33 cellular contexts compared by ENCODE assay signal in the genomic region with DNA sequence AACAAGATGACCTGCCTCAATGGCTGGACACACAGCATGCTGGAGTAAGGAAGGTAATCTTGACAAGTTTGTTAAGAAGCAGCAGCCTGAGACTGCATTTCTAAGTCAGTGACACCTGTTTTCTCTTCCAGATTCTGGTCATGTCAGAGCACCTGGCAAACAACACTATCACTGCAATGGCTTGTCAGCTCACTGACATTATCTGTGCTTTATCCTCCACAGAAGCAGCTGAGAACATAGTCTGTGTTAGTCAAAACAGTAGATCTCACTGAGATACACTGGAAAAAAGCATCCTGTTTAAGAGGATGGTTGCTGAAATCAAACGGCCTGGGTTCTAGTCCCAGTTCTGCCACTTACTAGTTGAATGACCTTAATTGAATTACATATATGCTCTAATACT.
"Had no signal": no experiment of that assay in that cellular context is flagged by ENCODE, and none has a peak within 500 bp of the region (broad histone marks: within the 10 kb centered on the region; RNA-seq: fewer than 3 reads in every experiment).

No MANE protein-coding gene starts in this region.

- H3K4me3 Mint-ChIP-seq: activated B cell treated with CpG ODN at 0.5 μM for 24 hours; activated CD4-positive, alpha-beta memory T cell treated with anti-CD3 and anti-CD28 coated beads for 36 hours; activated CD4-positive, alpha-beta T cell treated with anti-CD3 and anti-CD28 coated beads, Interleukin-2, amount 10 ng/mL, durations not matched to agents 24 days and 14 days; activated CD8-positive, alpha-beta T cell treated with anti-CD3 and anti-CD28 coated beads for 36 hours; activated naive CD4-positive, alpha-beta T cell treated with anti-CD3 and anti-CD28 coated beads, Interleukin-2, amount 10 ng/mL, durations not matched to agents 7 days and 5 days; activated naive CD4-positive, alpha-beta T cell treated with anti-CD3 and anti-CD28 coated beads, Interleukin-2, amount 50 U/mL, for 24 hours; activated naive CD8-positive, alpha-beta T cell; T-helper 2 cell treated with Interferon-gamma antibody and Interleukin-4, amounts not matched to agents 5 μg/mL and 100 μg/mL, for 36 hours had no signal

- H3K36me3 ChIP-seq: adrenal gland, brain microvascular endothelial cell, breast epithelium had no signal

- H3K4me1 ChIP-seq: adrenal gland, body of pancreas, breast epithelium had no signal

- ATAC-seq: activated CD8-positive, alpha-beta T cell treated with anti-CD3 and anti-CD28 coated beads for 36 hours; body of pancreas had no signal

- H3K27me3 Mint-ChIP-seq: activated B cell treated with CpG ODN at 0.5 μM for 24 hours; activated CD4-positive, alpha-beta memory T cell treated with anti-CD3 and anti-CD28 coated beads for 36 hours; activated CD4-positive, alpha-beta T cell treated with anti-CD3 and anti-CD28 coated beads, Interleukin-2, amount 10 ng/mL, durations not matched to agents 24 days and 14 days; activated CD8-positive, alpha-beta T cell treated with anti-CD3 and anti-CD28 coated beads for 36 hours; activated naive CD4-positive, alpha-beta T cell treated with anti-CD3 and anti-CD28 coated beads, Interleukin-2, amount 10 ng/mL, durations not matched to agents 7 days and 5 days; activated naive CD4-positive, alpha-beta T cell treated with anti-CD3 and anti-CD28 coated beads, Interleukin-2, amount 50 U/mL, for 24 hours; activated naive CD8-positive, alpha-beta T cell had no signal

- H3K4me1 Mint-ChIP-seq: activated B cell treated with CpG ODN at 0.5 μM for 24 hours; activated CD4-positive, alpha-beta T cell treated with anti-CD3 and anti-CD28 coated beads, Interleukin-2, amount 10 ng/mL, durations not matched to agents 24 days and 14 days; activated naive CD4-positive, alpha-beta T cell treated with anti-CD3 and anti-CD28 coated beads, Interleukin-2, amount 10 ng/mL, durations not matched to agents 7 days and 5 days; activated naive CD4-positive, alpha-beta T cell treated with anti-CD3 and anti-CD28 coated beads, Interleukin-2, amount 50 U/mL, for 24 hours had no signal

- H3K27ac ChIP-seq: adrenal gland, body of pancreas, brain microvascular endothelial cell, breast epithelium, VCaP had no signal

- H3K9me3 ChIP-seq: adrenal gland, body of pancreas, breast epithelium had no signal

- H3K9me3 Mint-ChIP-seq: activated B cell treated with CpG ODN at 0.5 μM for 24 hours; activated CD4-positive, alpha-beta T cell treated with anti-CD3 and anti-CD28 coated beads, Interleukin-2, amount 10 ng/mL, durations not matched to agents 24 days and 14 days had no signal

- H3K36me3 Mint-ChIP-seq: activated CD4-positive, alpha-beta memory T cell treated with anti-CD3 and anti-CD28 coated beads for 36 hours; activated naive CD4-positive, alpha-beta T cell treated with anti-CD3 and anti-CD28 coated beads, Interleukin-2, amount 10 ng/mL, durations not matched to agents 7 days and 5 days; activated naive CD4-positive, alpha-beta T cell treated with anti-CD3 and anti-CD28 coated beads, Interleukin-2, amount 50 U/mL, for 24 hours; activated naive CD8-positive, alpha-beta T cell had no signal

- H3K27ac Mint-ChIP-seq: activated B cell treated with CpG ODN at 0.5 μM for 24 hours; activated CD4-positive, alpha-beta memory T cell treated with anti-CD3 and anti-CD28 coated beads for 36 hours; activated CD4-positive, alpha-beta T cell treated with anti-CD3 and anti-CD28 coated beads, Interleukin-2, amount 10 ng/mL, durations not matched to agents 24 days and 14 days; activated CD8-positive, alpha-beta T cell treated with anti-CD3 and anti-CD28 coated beads for 36 hours; activated naive CD4-positive, alpha-beta T cell treated with anti-CD3 and anti-CD28 coated beads, Interleukin-2, amount 10 ng/mL, durations not matched to agents 7 days and 5 days; activated naive CD4-positive, alpha-beta T cell treated with anti-CD3 and anti-CD28 coated beads, Interleukin-2, amount 50 U/mL, for 24 hours; activated naive CD8-positive, alpha-beta T cell; activated T-helper 2 cell treated with anti-CD3 and anti-CD28 coated beads, Interferon-gamma antibody, Interleukin-2, Interleukin-4, amounts not matched to agents 10 μg/mL and 5 μg/mL and 100 μg/mL, durations not matched to agents 14 hours and 24 hours and 36 hours; T-helper 2 cell treated with Interferon-gamma antibody and Interleukin-4, amounts not matched to agents 5 μg/mL and 100 μg/mL, for 36 hours had no signal

- H3K4me3 ChIP-seq: adrenal gland, body of pancreas, breast epithelium had no signal

- H3K27me3 ChIP-seq: adrenal gland, body of pancreas, brain microvascular endothelial cell, breast epithelium had no signal

- FAIRE-seq: astrocyte, colon, TTC549 had no signal

- DNase-seq: activated B cell treated with CpG ODN at 0.5 μM for 24 hours; activated CD4-positive, alpha-beta memory T cell treated with anti-CD3 and anti-CD28 coated beads for 36 hours; activated CD4-positive, alpha-beta T cell treated with anti-CD3 and anti-CD28 coated beads for 4 hours; activated CD4-positive, alpha-beta T cell treated with anti-CD3 and anti-CD28 coated beads, Interleukin-2, amount 10 ng/mL, durations not matched to agents 24 days and 14 days; activated CD4-positive, alpha-beta T cell treated with anti-CD3 and anti-CD28 coated beads, Interleukin-2, amount 50 U/mL, for 1 hour; activated CD4-positive, alpha-beta T cell treated with anti-CD3 and anti-CD28 coated beads, Interleukin-2, amount 50 U/mL, for 4 hours; activated CD4-positive, CD25-positive, alpha-beta regulatory T cell treated with anti-CD3 and anti-CD28 coated beads, Interleukin-2, amount 50 U/mL, for 72 hours; activated CD8-positive, alpha-beta memory T cell treated with anti-CD3 and anti-CD28 coated beads, Interleukin-2, amount 50 U/mL, for 4 hours; activated CD8-positive, alpha-beta T cell treated with anti-CD3 and anti-CD28 coated beads for 36 hours; activated effector memory CD4-positive, alpha-beta T cell treated with Interleukin-2 at 50 U/mL for 16 hours; activated gamma-delta T cell; activated naive CD4-positive, alpha-beta T cell treated with anti-CD3 and anti-CD28 coated beads, Interleukin-2, amount 10 ng/mL, durations not matched to agents 7 days and 5 days; activated naive CD4-positive, alpha-beta T cell treated with Interleukin-2 at 50 U/mL for 16 hours; activated T-cell treated with anti-CD3 and anti-CD28 coated beads for 4 hours; activated T-cell treated with anti-CD3 and anti-CD28 coated beads, Interleukin-2, amount 50 U/mL, for 1 hour; activated T-cell treated with anti-CD3 and anti-CD28 coated beads, Interleukin-2, amount 50 U/mL, for 48 hours; adrenal gland; amniotic stem cell; aorta; body of pancreas; brain microvascular endothelial cell; central memory CD4-positive, alpha-beta T cell; T-helper 2 cell; T-helper 9 cell had no signal
